ENCODE assay signal across 9 cellular contexts in genomic region chr2:41966431-41966893, GRCh38.
A peak's percentile ranks its signal among the peaks of the same experiment; 100 is the strongest.
DNase-seq lines count a peak whose midpoint lies in the region; ATAC-seq and FAIRE-seq lines count a peak whose summit lies in the region.
"Had no signal": no experiment of that assay in that cellular context is flagged by ENCODE, and none has a peak within 500 bp of the region (broad histone marks: within the 10 kb centered on the region; RNA-seq: fewer than 3 reads in every experiment).

No MANE protein-coding gene starts in this region.

- DNase-seq in SJCRH30 (peak; percentile 96), frontal cortex (ENCODE audit: low spot score in 2 of 2) (peak; percentile 33 to 39), posterior cingulate gyrus (peak; percentile 65 to 97 (median 83)), cerebellar cortex (ENCODE audit: low spot score) (no peak)
- DNase-seq in stimulated activated naive CD4-positive, alpha-beta T cell (lab: John Stamatoyannopoulos, UW): no peak
- DNase-seq: T-cell had no signal

- no peak for ATAC-seq in GM21447 (IDR thresholded peaks at IDR 0.05; ENCODE audit: unreplicated experiment)
- ATAC-seq in HG03045 (IDR thresholded peaks at IDR 0.05; ENCODE audit: unreplicated experiment): no peak
- ATAC-seq: T-cell had no signal

- H3K27me3 ChIP-seq in BLaER1 treated with 17β-estradiol and CSF1 and Interleukin-3, amounts not matched to agents 10 nM and 100 nM: no peaks in the 10 kb centered on the region
- H3K27me3 ChIP-seq in SJCRH30: no peaks in the 10 kb centered on the region

- H3K27ac ChIP-seq in BLaER1 treated with 17β-estradiol and CSF1 and Interleukin-3, amounts not matched to agents 10 nM and 100 nM: peak overlapping the region in 1 of 11 experiments; percentile 3; a peak in 1 of 22 replicates
- H3K27ac ChIP-seq in SJCRH30: peak overlapping the region; percentile 52

- H3K4me2 ChIP-seq in BLaER1 treated with 17β-estradiol and CSF1 and Interleukin-3, amounts not matched to agents 10 nM and 100 nM: peak overlapping the region in 10 of 11 experiments; percentile 3 to 54 (median 34); a peak in 14 of 22 replicates

- no peak overlapping the region for H3K9ac ChIP-seq in BLaER1 treated with 17β-estradiol and CSF1 and Interleukin-3, amounts not matched to agents 10 nM and 100 nM

- no peak overlapping the region for H3K4me3 ChIP-seq in BLaER1 treated with 17β-estradiol and CSF1 and Interleukin-3, amounts not matched to agents 10 nM and 100 nM
- H3K4me3 ChIP-seq in SJCRH30: no peak overlapping the region

- peaks cover 23 to 40% (median 36%) of the 10 kb centered on the region in 10 experiments for H3K4me1 ChIP-seq in BLaER1 treated with 17β-estradiol and CSF1 and Interleukin-3, amounts not matched to agents 10 nM and 100 nM
- peaks cover 30% of the 10 kb centered on the region for H3K4me1 ChIP-seq in SJCRH30

- H3K36me3 ChIP-seq in BLaER1 treated with 17β-estradiol and CSF1 and Interleukin-3, amounts not matched to agents 10 nM and 100 nM: no peaks in the 10 kb centered on the region
- no peaks in the 10 kb centered on the region for H3K36me3 ChIP-seq in SJCRH30

- no peaks in the 10 kb centered on the region for H4K20me1 ChIP-seq in BLaER1 treated with 17β-estradiol and CSF1 and Interleukin-3, amounts not matched to agents 10 nM and 100 nM

- FAIRE-seq in frontal cortex (lab: Jason Lieb, UNC): no peak

- intact Hi-C loops in posterior cingulate gyrus (cut with DNase I): loop anchor here (10.0 kb wide), 2 partner anchors 78 to 92 kb away; partner anchors contain the start of gene PKDCC

- no peaks in the 10 kb centered on the region for H3K9me3 ChIP-seq in BLaER1 treated with 17β-estradiol and CSF1 and Interleukin-3, amounts not matched to agents 10 nM and 100 nM (replicated peaks in 1 of 11)
- no peaks in the 10 kb centered on the region for H3K9me3 ChIP-seq in SJCRH30 (replicated peaks)

Comparison
In these comparisons a context has a peak if more than half of its experiments do, and no peak if none do; other contexts are left out.
1. DNase-seq: peak in SJCRH30 (2 of 2), frontal cortex (2 of 2) and posterior cingulate gyrus (10 of 10); none in cerebellar cortex (single experiment) and stimulated activated naive CD4-positive, alpha-beta T cell (0 of 6).